In genomic region chr3:99867594-99868437, GRCh38 we compare ENCODE assay signal across 14 cellular contexts. TPM values are rescaled to one million over a fixed set of nuclear protein-coding genes. Genes with fewer than 3 reads are reported as not detected.
DNase-seq lines count a peak whose midpoint lies in the region; ATAC-seq and TF ChIP-seq lines count a peak whose summit lies in the region.
"Had no signal": no experiment of that assay in that cellular context is flagged by ENCODE, and none has a peak within 500 bp of the region (broad histone marks: within the 10 kb centered on the region; RNA-seq: fewer than 3 reads in every experiment).

No MANE protein-coding gene starts in this region.

- in situ Hi-C loops in gastrocnemius medialis (cut with MboI; ENCODE audit: low sequenced_read_pairs in 4 of 4), result no loop called here

- no peaks in the 10 kb centered on the region for H3K9me2 ChIP-seq in SK-N-SH

- no peaks in the 10 kb centered on the region for H3K27me3 ChIP-seq in SK-N-SH (ENCODE audit: insufficient read depth)
- H3K27me3 ChIP-seq in KMS-11 (ENCODE audit: insufficient read depth, low read depth), result no peaks in the 10 kb centered on the region
- H3K27me3 ChIP-seq in esophagus squamous epithelium, result no peaks in the 10 kb centered on the region
- H3K27me3 ChIP-seq in gastrocnemius medialis, result no peaks in the 10 kb centered on the region
- H3K27me3 ChIP-seq: thyroid gland had no signal

- H3K4me3 ChIP-seq in SK-N-SH (ENCODE audit: low read depth in 2 of 2, low read length in 1 of 2), result no peak overlapping the region
- no peak overlapping the region for H3K4me3 ChIP-seq in KMS-11 (IDR thresholded peaks at IDR 0.05; ENCODE audit: insufficient read depth, low read depth, low read length)
- peak overlapping the region in 1 of 4 donors; percentile 2 for H3K4me3 ChIP-seq in esophagus squamous epithelium
- H3K4me3 ChIP-seq in gastrocnemius medialis, result no peak overlapping the region
- H3K4me3 ChIP-seq: thyroid gland had no signal

- H3K9me3 ChIP-seq in SK-N-SH (no peaks in the 10 kb centered on the region), esophagus squamous epithelium (no peaks in the 10 kb centered on the region), gastrocnemius medialis (no peaks in the 10 kb centered on the region)
- H3K9me3 ChIP-seq: thyroid gland had no signal

- no peak for DNase-seq in SK-N-SH
- DNase-seq in esophagus squamous epithelium (lab: John Stamatoyannopoulos, UW), result no peak
- DNase-seq in gastrocnemius medialis, result no peak
- no peak for DNase-seq in substantia nigra (lab: John Stamatoyannopoulos, UW)
- no peak for DNase-seq in kidney glomerular epithelial cell (lab: John Stamatoyannopoulos, UW)
- no peak for DNase-seq in NK-92 (lab: John Stamatoyannopoulos, UW; ENCODE audit: unreplicated experiment)
- DNase-seq: activated CD8-positive, alpha-beta memory T cell treated with anti-CD3 and anti-CD28 coated beads for 24 hours; cortex of kidney; GF-D8; MM.1S; thyroid gland had no signal

- H4K20me1 ChIP-seq in SK-N-SH (ENCODE audit: insufficient read depth), result 0 out of 2 replicates have a peak, but pooled peaks cover 7% of the 10 kb centered on the region
- no peaks in the 10 kb centered on the region for H4K20me1 ChIP-seq in KMS-11 (ENCODE audit: insufficient read depth)

- 95% methylated on average over 3 of the region's 3 CpGs for WGBS in SK-N-SH (ENCODE audit: low lambda C conversion rate)
- 74 to 79% methylated on average over 3 of the region's 3 CpGs for WGBS in esophagus squamous epithelium, 2 donors

- TF ChIP-seq CTCF in SK-N-SH (IDR thresholded peaks at IDR 0.05) (no peak), KMS-11 (conservative IDR thresholded peaks at IDR 0.05; ENCODE audit: low read depth, low read length) (no peak), esophagus squamous epithelium (IDR thresholded peaks at IDR 0.05) (no peak), gastrocnemius medialis (IDR thresholded peaks at IDR 0.05 in 4 of 5, conservative IDR thresholded peaks at IDR 0.05 in 1 of 5) (no peak)

- no peak overlapping the region for H3K9ac ChIP-seq in SK-N-SH
- no peak overlapping the region for H3K9ac ChIP-seq in KMS-11

- H3K4me1 ChIP-seq in SK-N-SH (ENCODE audit: control insufficient read depth in 1 of 2, insufficient read depth in 2 of 2, low read depth in 1 of 2, low read length in 1 of 2), result peaks cover 0 to 56% of the 10 kb centered on the region in 2 experiments; a peak in 3 of 4 replicates
- peaks cover 90% of the 10 kb centered on the region for H3K4me1 ChIP-seq in KMS-11 (ENCODE audit: low read depth, poor library complexity, severe bottlenecking)
- peaks cover 5 to 76% (median 31%) of the 10 kb centered on the region in 3 donors for H3K4me1 ChIP-seq in esophagus squamous epithelium
- H3K4me1 ChIP-seq in gastrocnemius medialis, result peaks cover 43 to 73% of the 10 kb centered on the region in 2 donors
- H3K4me1 ChIP-seq: thyroid gland had no signal

- no peak for TF ChIP-seq EP300 in SK-N-SH (IDR thresholded peaks at IDR 0.05; ENCODE audit: borderline replicate concordance in 1 of 2, low read depth in 1 of 2, low read length in 1 of 2)

- no peak for TF ChIP-seq RAD21 in SK-N-SH (IDR thresholded peaks at IDR 0.05; ENCODE audit: low read length)

- POLR2A ChIA-PET in SK-N-SH (lab: Yijun Ruan, JAX), result no interaction called here

- CTCF ChIA-PET in SK-N-SH (lab: Yijun Ruan, JAX), result interaction anchor here (1.4 to 1.5 kb wide), 2 partner anchors 10 to 24 kb away, joined by 4 to 6 read pairs; no protein-coding TSS in a partner anchor

- H3K36me3 ChIP-seq in SK-N-SH (replicated peaks in 1 of 2; ENCODE audit: control insufficient read depth in 1 of 2, insufficient read depth in 2 of 2, low read length in 1 of 2), result peaks cover 36 to 69% of the 10 kb centered on the region in 2 experiments
- H3K36me3 ChIP-seq in KMS-11 (ENCODE audit: insufficient read depth), result no peaks in the 10 kb centered on the region
- H3K36me3 ChIP-seq in esophagus squamous epithelium, result no peaks in the 10 kb centered on the region
- peaks cover 0 to 5% of the 10 kb centered on the region in 2 donors for H3K36me3 ChIP-seq in gastrocnemius medialis
- H3K36me3 ChIP-seq: thyroid gland had no signal

- H3K27ac ChIP-seq in SK-N-SH (ENCODE audit: low read depth in 2 of 2, low read length in 1 of 2) (peak overlapping the region in 1 of 2 experiments; percentile 81; a peak in 1 of 4 replicates), KMS-11 (0 out of 2 replicates have a peak overlapping the region, but pooled peaks have one; percentile 3), esophagus squamous epithelium (peak overlapping the region in 3 of 4 donors; percentile 89 to 96 (median 91)), gastrocnemius medialis (peak overlapping the region; percentile 53 to 93 (median 91)), substantia nigra (ENCODE audit: low read depth, low read length, poor library complexity, severe bottlenecking) (no peak overlapping the region)
- H3K27ac ChIP-seq: 22Rv1, thyroid gland had no signal

- ATAC-seq in SK-N-SH treated with all-trans-retinoic acid at 6 μM for 48 hours, result no peak
- no peak for ATAC-seq in gastrocnemius medialis

- no peak overlapping the region for H2AFZ ChIP-seq in SK-N-SH (ENCODE audit: low read depth)
- no peak overlapping the region for H2AFZ ChIP-seq in KMS-11 (ENCODE audit: low read depth)

- peaks cover 40% of the 10 kb centered on the region for H3F3A ChIP-seq in SK-N-SH (replicated peaks; ENCODE audit: insufficient read depth)

- intact Hi-C loops in esophagus squamous epithelium (cut with DNase I) (no loop called here), gastrocnemius medialis (cut with DNase I; ENCODE audit: low total_unique reads) (no loop called here)

- peaks cover 98% of the 10 kb centered on the region for H3K79me2 ChIP-seq in SK-N-SH (ENCODE audit: insufficient read depth)
- peaks cover 31% of the 10 kb centered on the region for H3K79me2 ChIP-seq in KMS-11 (ENCODE audit: insufficient read depth, low read depth)

- TF ChIP-seq POLR2A in esophagus squamous epithelium (IDR thresholded peaks at IDR 0.05) (no peak), gastrocnemius medialis (IDR thresholded peaks at IDR 0.05) (no peak)

- H3K4me2 ChIP-seq in SK-N-SH (0 out of 2 replicates have a peak overlapping the region, but pooled peaks have one; percentile 5), KMS-11 (peak overlapping the region; percentile 65)

TF ChIP-seq in SK-N-SH, 30 proteins besides CTCF, POLR2A, EP300 and RAD21:
- TF ChIP-seq GABPA (IDR thresholded peaks at IDR 0.05; ENCODE audit: low read depth) (no peak), FOXM1 (IDR thresholded peaks at IDR 0.05; ENCODE audit: low read depth) (no peak), GATA2 (CRISPR knock-in tag; IDR thresholded peaks at IDR 0.05) (no peak), PBX3 (IDR thresholded peaks at IDR 0.05) (no peak), ELF1 (IDR thresholded peaks at IDR 0.05) (no peak), FOSL2 (IDR thresholded peaks at IDR 0.05; ENCODE audit: borderline replicate concordance, low read depth) (no peak), FOXJ3 (CRISPR knock-in tag; IDR thresholded peaks at IDR 0.05) (no peak), TCF12 (IDR thresholded peaks at IDR 0.05) (no peak), NRF1 (IDR thresholded peaks at IDR 0.05; ENCODE audit: low read depth, low read length) (no peak)

TF ChIP-seq in SK-N-SH treated with all-trans-retinoic acid at 6 μM for 48 hours, 23 proteins besides CTCF, POLR2A, EP300 and RAD21 (continues in another document):
- TF ChIP-seq PPARA (CRISPR knock-in tag; IDR thresholded peaks at IDR 0.05; ENCODE audit: borderline replicate concordance), result no peak
- TF ChIP-seq ZFP30 (CRISPR knock-in tag; IDR thresholded peaks at IDR 0.05), result no peak
- TF ChIP-seq ZNF70 (CRISPR knock-in tag; IDR thresholded peaks at IDR 0.05), result no peak
- no peak for TF ChIP-seq POU6F1 (CRISPR knock-in tag; IDR thresholded peaks at IDR 0.05; ENCODE audit: borderline replicate concordance, low read depth)
- TF ChIP-seq TSHZ2 (CRISPR knock-in tag; IDR thresholded peaks at IDR 0.05), result no peak
- TF ChIP-seq SNAI2 (CRISPR knock-in tag; IDR thresholded peaks at IDR 0.05), result no peak
- no peak for TF ChIP-seq CSDC2 (CRISPR knock-in tag; IDR thresholded peaks at IDR 0.05)

RNA-seq across cellular contexts. Expression of gene CMSS1, which starts 50.2 kb away (rescaled TPM):
- 9.1 and 9.2 TPM in 2 replicates for polyA plus RNA-seq in SK-N-SH (2012; rRNA removed)
- polyA plus RNA-seq in SK-N-SH (2012; cell fraction: cytosol; rRNA removed), result 14.6 and 20.5 TPM in 2 replicates
- 1.9 and 5.4 TPM in 2 replicates for polyA plus RNA-seq in SK-N-SH (2012; cell fraction: nucleus; rRNA removed)
- total RNA-seq in esophagus squamous epithelium (10 to 100 TPM in 3 of 4 donors, 1 to 10 TPM in 1; 9.2 to 18.5 (median 12.9) TPM), gastrocnemius medialis (10 to 100 TPM; 23.2 to 89.5 (median 67.6) TPM)
